Comparison of ENCODE assay signal across 1 cellular context in genomic region chr11:46342237-46342636, GRCh38.
TF ChIP-seq lines count a peak whose summit lies in the region.

No MANE protein-coding gene starts in this region.

TF ChIP-seq in H1, 55 proteins besides CTCF, POLR2A, EP300 and RAD21:
- TF ChIP-seq RXRA (IDR thresholded peaks at IDR 0.05; ENCODE audit: insufficient read depth, low read depth, low read length) (no peak), USF2 (IDR thresholded peaks at IDR 0.05; ENCODE audit: low read length) (no peak), SIN3A (conservative IDR thresholded peaks at IDR 0.05 in 1 of 2, IDR thresholded peaks at IDR 0.05 in 1 of 2; ENCODE audit: low read depth in 1 of 2, low read length in 2 of 2) (no peak), TAF7 (optimal IDR thresholded peaks at IDR 0.05; ENCODE audit: borderline replicate concordance, low read depth, low read length) (no peak), ASH2L (IDR thresholded peaks at IDR 0.05; ENCODE audit: low read length) (no peak), TEAD4 (IDR thresholded peaks at IDR 0.05; ENCODE audit: low read depth, low read length) (no peak), SUZ12 (IDR thresholded peaks at IDR 0.05; ENCODE audit: low read length) (no peak), GTF2F1 (IDR thresholded peaks at IDR 0.05; ENCODE audit: borderline replicate concordance, low read depth, low read length) (no peak), JUND (IDR thresholded peaks at IDR 0.05; ENCODE audit: low read length) (no peak), CREB1 (IDR thresholded peaks at IDR 0.05) (no peak), RBBP5 (IDR thresholded peaks at IDR 0.05; ENCODE audit: borderline replicate concordance, low read depth, low read length) (no peak), RNF2 (IDR thresholded peaks at IDR 0.05; ENCODE audit: borderline replicate concordance, low read depth, low read length, missing control alignments, poor library complexity, severe bottlenecking) (no peak), SIRT6 (IDR thresholded peaks at IDR 0.05; ENCODE audit: low read length) (no peak), BRCA1 (IDR thresholded peaks at IDR 0.05; ENCODE audit: low read depth, low read length) (no peak), CTBP2 (IDR thresholded peaks at IDR 0.05; ENCODE audit: borderline replicate concordance, insufficient read depth, insufficient read length, low read length) (no peak), SIX5 (IDR thresholded peaks at IDR 0.05; ENCODE audit: low read depth, low read length) (no peak)
TF ChIP-seq in H1: peak in this region for 0.
